ENCODE assay signal across 22 cellular contexts in the genomic region with DNA sequence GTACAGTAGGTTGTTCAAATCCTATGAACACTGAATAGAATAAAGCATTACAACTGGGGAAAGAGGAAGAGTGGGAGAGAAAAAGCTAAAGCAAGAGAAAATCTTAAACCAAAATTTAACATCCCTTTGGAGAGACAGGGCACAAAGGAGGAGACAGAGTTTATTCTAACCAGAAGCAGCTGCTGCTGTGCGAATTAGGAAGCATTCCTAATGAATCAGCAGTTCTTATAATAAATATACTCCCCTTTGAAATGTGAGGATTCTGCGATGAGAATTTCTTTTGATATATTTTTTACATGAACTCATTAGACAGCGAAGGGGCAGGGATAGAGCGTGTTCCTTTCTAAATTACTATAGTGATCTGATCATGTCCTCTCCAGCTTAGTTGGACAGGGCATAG.
"Had no signal": no experiment of that assay in that cellular context is flagged by ENCODE, and none has a peak within 500 bp of the region (broad histone marks: within the 10 kb centered on the region; RNA-seq: fewer than 3 reads in every experiment).

No MANE protein-coding gene starts in this region.

- ATAC-seq: activated CD4-positive, CD25-positive, alpha-beta regulatory T cell treated with anti-CD3 and anti-CD28 coated beads, Interleukin-2, amount 50 U/mL, for 24 hours; activated CD8-positive, alpha-beta T cell treated with anti-CD3 and anti-CD28 coated beads, Interleukin-2, amount 10 ng/mL, durations not matched to agents 7 days and 5 days; activated naive CD4-positive, alpha-beta T cell treated with anti-CD3 and anti-CD28 coated beads, Interleukin-2, amount 50 U/mL, for 72 hours; activated T-helper 17 cell treated with anti-CD3 and anti-CD28 coated beads, Interleukin-2, amount 50 U/mL, for 72 hours; effector memory CD8-positive, alpha-beta T cell; right lobe of liver; stimulated activated effector memory CD8-positive, alpha-beta T cell treated with anti-CD3 and anti-CD28 coated beads, Interleukin-12 subunit alpha, Interleukin-12 subunit beta, amount 100 ng/mL, for 72 hours; stimulated activated naive CD8-positive, alpha-beta T cell treated with anti-CD3 and anti-CD28 coated beads, Interleukin-15, amount 100 ng/mL, for 72 hours had no signal

- H3K4me1 Mint-ChIP-seq: activated CD4-positive, alpha-beta T cell treated with anti-CD3 and anti-CD28 coated beads, Interleukin-2, amount 10 ng/mL, durations not matched to agents 7 days and 5 days; central memory CD8-positive, alpha-beta T cell; stimulated activated effector memory CD8-positive, alpha-beta T cell treated with anti-CD3 and anti-CD28 coated beads, Interleukin-12 subunit alpha, Interleukin-12 subunit beta, amount 100 ng/mL, for 72 hours; stimulated activated naive CD8-positive, alpha-beta T cell treated with anti-CD3 and anti-CD28 coated beads, Interleukin-15, amount 100 ng/mL, for 72 hours had no signal

- DNase-seq: activated CD4-positive, alpha-beta T cell treated with anti-CD3 and anti-CD28 coated beads, Interleukin-2, amount 10 ng/mL, durations not matched to agents 7 days and 5 days; activated CD8-positive, alpha-beta T cell treated with anti-CD3 and anti-CD28 coated beads, Interleukin-2, amount 10 ng/mL, durations not matched to agents 7 days and 5 days; activated T-cell treated with anti-CD3 and anti-CD28 coated beads, Interleukin-2, amount 50 U/mL, for 24 hours; adrenal gland; effector memory CD8-positive, alpha-beta T cell; esophagus squamous epithelium; glutamatergic neuron; midbrain; nucleus accumbens; right lobe of liver; small intestine; stimulated activated CD4-positive, alpha-beta T cell treated with anti-CD3 and anti-CD28 coated beads, Interleukin-2, amount 100 ng/mL, for 24 hours; stimulated activated naive CD8-positive, alpha-beta T cell treated with anti-CD3 and anti-CD28 coated beads, Interleukin-15, amount 100 ng/mL, for 72 hours had no signal

- H3K4me3 ChIP-seq: adrenal gland, ascending aorta, esophagus squamous epithelium, hepatocyte, right lobe of liver, suprapubic skin, tibial nerve had no signal

- H3K4me3 Mint-ChIP-seq: activated CD4-positive, alpha-beta T cell treated with anti-CD3 and anti-CD28 coated beads, Interleukin-2, amount 10 ng/mL, durations not matched to agents 7 days and 5 days; activated CD8-positive, alpha-beta T cell treated with anti-CD3 and anti-CD28 coated beads, Interleukin-2, amount 10 ng/mL, durations not matched to agents 7 days and 5 days; activated T-cell treated with anti-CD3 and anti-CD28 coated beads, Interleukin-2, amount 50 U/mL, for 24 hours; activated T-helper 17 cell treated with anti-CD3 and anti-CD28 coated beads, Interleukin-2, amount 50 U/mL, for 72 hours; central memory CD8-positive, alpha-beta T cell; effector memory CD8-positive, alpha-beta T cell; stimulated activated effector memory CD8-positive, alpha-beta T cell treated with anti-CD3 and anti-CD28 coated beads, Interleukin-12 subunit alpha, Interleukin-12 subunit beta, amount 100 ng/mL, for 72 hours; stimulated activated naive CD8-positive, alpha-beta T cell treated with anti-CD3 and anti-CD28 coated beads, Interleukin-15, amount 100 ng/mL, for 72 hours had no signal

- H3K9me3 Mint-ChIP-seq: activated naive CD4-positive, alpha-beta T cell treated with anti-CD3 and anti-CD28 coated beads, Interleukin-2, amount 50 U/mL, for 72 hours; activated T-cell treated with anti-CD3 and anti-CD28 coated beads, Interleukin-2, amount 50 U/mL, for 24 hours; activated T-helper 17 cell treated with anti-CD3 and anti-CD28 coated beads, Interleukin-2, amount 50 U/mL, for 72 hours; central memory CD8-positive, alpha-beta T cell; stimulated activated effector memory CD8-positive, alpha-beta T cell treated with anti-CD3 and anti-CD28 coated beads, Interleukin-12 subunit alpha, Interleukin-12 subunit beta, amount 100 ng/mL, for 72 hours had no signal

- H3K36me3 ChIP-seq: adrenal gland, esophagus squamous epithelium, right lobe of liver, suprapubic skin, tibial nerve had no signal

- H3K27me3 Mint-ChIP-seq: activated CD4-positive, alpha-beta T cell treated with anti-CD3 and anti-CD28 coated beads, Interleukin-2, amount 10 ng/mL, durations not matched to agents 7 days and 5 days; activated T-cell treated with anti-CD3 and anti-CD28 coated beads, Interleukin-2, amount 50 U/mL, for 24 hours; activated T-helper 17 cell treated with anti-CD3 and anti-CD28 coated beads, Interleukin-2, amount 50 U/mL, for 72 hours; central memory CD8-positive, alpha-beta T cell; effector memory CD8-positive, alpha-beta T cell; stimulated activated naive CD8-positive, alpha-beta T cell treated with anti-CD3 and anti-CD28 coated beads, Interleukin-15, amount 100 ng/mL, for 72 hours had no signal

- H3K27me3 ChIP-seq: adrenal gland, ascending aorta, esophagus squamous epithelium, right lobe of liver, suprapubic skin, tibial nerve had no signal

- H3K36me3 Mint-ChIP-seq: stimulated activated effector memory CD8-positive, alpha-beta T cell treated with anti-CD3 and anti-CD28 coated beads, Interleukin-12 subunit alpha, Interleukin-12 subunit beta, amount 100 ng/mL, for 72 hours had no signal

- H3K4me1 ChIP-seq: adrenal gland, ascending aorta, esophagus squamous epithelium, right lobe of liver, suprapubic skin, tibial nerve had no signal

- H3K27ac Mint-ChIP-seq: activated CD4-positive, alpha-beta T cell treated with anti-CD3 and anti-CD28 coated beads, Interleukin-2, amount 10 ng/mL, durations not matched to agents 7 days and 5 days; activated CD8-positive, alpha-beta T cell treated with anti-CD3 and anti-CD28 coated beads, Interleukin-2, amount 10 ng/mL, durations not matched to agents 7 days and 5 days; activated naive CD4-positive, alpha-beta T cell treated with anti-CD3 and anti-CD28 coated beads, Interleukin-2, amount 50 U/mL, for 72 hours; activated T-cell treated with anti-CD3 and anti-CD28 coated beads, Interleukin-2, amount 50 U/mL, for 24 hours; activated T-helper 17 cell treated with anti-CD3 and anti-CD28 coated beads, Interleukin-2, amount 50 U/mL, for 72 hours; effector memory CD8-positive, alpha-beta T cell; stimulated activated effector memory CD8-positive, alpha-beta T cell treated with anti-CD3 and anti-CD28 coated beads, Interleukin-12 subunit alpha, Interleukin-12 subunit beta, amount 100 ng/mL, for 72 hours; stimulated activated naive CD8-positive, alpha-beta T cell treated with anti-CD3 and anti-CD28 coated beads, Interleukin-15, amount 100 ng/mL, for 72 hours had no signal

- H3K9me3 ChIP-seq: adrenal gland, ascending aorta, right lobe of liver, suprapubic skin had no signal
